In the genomic region with DNA sequence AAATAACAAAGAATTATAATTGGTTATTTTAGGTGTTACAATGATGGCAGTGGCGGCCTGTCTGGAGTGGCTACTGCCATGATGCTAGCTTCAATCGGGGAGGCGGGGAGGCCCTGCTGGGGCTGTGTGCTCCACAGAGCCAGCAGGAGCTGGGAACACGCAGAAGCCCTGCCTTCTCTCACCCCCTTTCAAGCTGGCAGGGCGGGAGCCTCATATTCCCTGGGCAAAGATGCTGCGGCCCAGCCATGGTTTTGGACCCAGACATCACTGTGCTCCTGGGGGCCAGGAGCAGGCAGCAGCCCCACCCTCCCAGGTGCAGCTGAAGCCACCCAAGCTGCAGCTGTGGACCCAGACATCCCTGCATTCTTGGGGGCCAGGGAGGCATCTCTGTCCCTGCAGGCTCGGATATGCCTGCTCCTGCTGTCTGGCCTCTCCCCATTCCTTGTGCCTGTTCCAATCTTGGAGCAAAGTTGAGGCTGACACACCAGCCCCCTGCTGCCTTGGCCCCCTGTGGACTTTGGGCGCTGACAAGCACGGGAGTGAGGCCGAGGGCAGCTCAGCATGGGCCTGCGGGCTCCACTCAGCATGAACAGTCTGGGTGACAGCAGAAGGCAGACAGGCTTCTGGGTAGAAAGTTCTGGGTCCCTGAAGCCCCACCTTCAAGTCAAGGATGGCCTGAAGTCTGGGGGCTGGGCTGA, we compare ENCODE assay signal across 20 cellular contexts.
"Had no signal": no experiment of that assay in that cellular context is flagged by ENCODE, and none has a peak within 500 bp of the region (broad histone marks: within the 10 kb centered on the region; RNA-seq: fewer than 3 reads in every experiment).

No MANE protein-coding gene starts in this region.

- H3K27ac ChIP-seq: left lung, neutrophil, ovary, right atrium auricular region, right lobe of liver, stomach, testis, thyroid gland, transverse colon, upper lobe of left lung, vagina had no signal

- H3K4me2 ChIP-seq: smooth muscle cell had no signal

- H3K9me3 ChIP-seq: neutrophil, ovary, right atrium auricular region, right lobe of liver, stomach, testis, thyroid gland, transverse colon, upper lobe of left lung, vagina had no signal

- H3K4me1 ChIP-seq: left lung, right atrium auricular region, right lobe of liver, stomach, testis, thyroid gland, transverse colon, upper lobe of left lung, vagina had no signal

- H3K27me3 ChIP-seq: left lung, neutrophil, ovary, right atrium auricular region, right lobe of liver, stomach, testis, thyroid gland, transverse colon, upper lobe of left lung, vagina had no signal

- H3K36me3 ChIP-seq: left lung, neutrophil, ovary, right atrium auricular region, right lobe of liver, stomach, thyroid gland, transverse colon, upper lobe of left lung, vagina had no signal

- H3K4me3 ChIP-seq: left lung, ovary, right atrium auricular region, right lobe of liver, smooth muscle cell, stomach, testis, thyroid gland, transverse colon, upper lobe of left lung, vagina had no signal

- DNase-seq: hippocampal formation; left colon; naive thymus-derived CD8-positive, alpha-beta T cell; occipital lobe; ovary; right lobe of liver; stimulated activated CD4-positive, alpha-beta T cell treated with anti-CD3 and anti-CD28 coated beads, Interleukin-1b, Interleukin-23, amount 100 ng/mL, for 48 hours; stimulated activated CD4-positive, alpha-beta T cell treated with anti-CD3 and anti-CD28 coated beads, Interleukin-2, amount 100 ng/mL, for 48 hours; stimulated activated naive B cell treated with anti-CD40 and anti-IgM and Interleukin-4, amounts not matched to agents 10 μg/mL and 1 μg/mL and 100 μg/mL, for 72 hours; stimulated activated naive CD8-positive, alpha-beta T cell treated with anti-CD3 and anti-CD28 coated beads, Interleukin-15, Interleukin-2, amounts not matched to agents 100 U/mL and 50 U/mL, for 24 hours; stomach; testis; thyroid gland; transverse colon had no signal
